29 cellular contexts compared by ENCODE assay signal in the genomic region with DNA sequence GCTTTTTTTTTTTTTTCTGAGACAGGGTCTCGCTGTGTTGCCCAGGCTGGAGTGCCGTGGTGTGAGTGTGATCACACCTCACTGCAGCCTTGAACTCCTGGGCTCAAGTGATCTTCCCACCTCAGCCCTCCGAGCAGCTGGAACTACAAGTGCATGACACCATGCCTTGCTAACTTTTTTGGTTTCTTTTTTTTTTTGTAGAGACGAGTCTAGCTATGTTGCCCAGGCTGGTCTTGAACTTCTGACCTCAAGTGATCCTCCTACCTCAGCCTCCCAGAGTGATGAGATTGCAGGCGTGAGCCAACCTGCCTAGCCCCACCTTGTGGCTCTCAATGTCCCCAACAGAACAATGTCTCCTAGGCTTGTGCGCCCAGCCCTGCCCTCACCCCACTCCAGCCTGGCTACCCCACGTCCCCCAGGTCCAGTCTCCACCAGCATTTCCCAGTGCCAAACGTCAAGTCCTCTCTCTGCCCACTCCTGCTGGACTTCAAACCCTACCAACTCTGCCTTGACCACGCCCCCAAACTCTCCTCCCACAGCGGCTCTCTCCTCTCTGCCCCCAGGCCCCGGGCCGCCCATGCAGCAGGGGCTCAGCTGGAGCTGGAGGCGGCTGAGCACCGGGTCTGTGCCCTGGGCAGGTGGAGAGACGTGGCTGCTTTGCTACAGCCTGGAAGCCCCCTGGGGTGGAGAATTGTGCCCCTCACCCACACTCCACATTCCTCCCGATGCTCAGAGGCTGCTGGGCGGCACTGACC. TPM values are rescaled to one million over a fixed set of nuclear protein-coding genes. Genes with fewer than 3 reads are reported as not detected.
DNase-seq lines count a peak whose midpoint lies in the region; ATAC-seq and TF ChIP-seq lines count a peak whose summit lies in the region.
"Had no signal": no experiment of that assay in that cellular context is flagged by ENCODE, and none has a peak within 500 bp of the region (broad histone marks: within the 10 kb centered on the region; RNA-seq: fewer than 3 reads in every experiment).

No MANE protein-coding gene starts in this region.

- H3K79me1 ChIP-seq in H9 (ENCODE audit: insufficient read depth, low read depth, low read length, poor library complexity, severe bottlenecking), result no peaks in the 10 kb centered on the region

- H2BK12ac ChIP-seq in H9 (ENCODE audit: insufficient read length, low read depth, low read length), result no peak overlapping the region

- H3K56ac ChIP-seq in H9 (ENCODE audit: insufficient read length, low read depth, low read length), result no peak overlapping the region

- no peak overlapping the region for H3K18ac ChIP-seq in H9 (ENCODE audit: insufficient read length, low read depth, low read length)

- no peak overlapping the region for H4K8ac ChIP-seq in H9 (replicated peaks; ENCODE audit: insufficient read length, low read depth, low read length)

- no peak overlapping the region for H2BK20ac ChIP-seq in H9 (ENCODE audit: low read depth, low read length, poor library complexity, severe bottlenecking)

- H2BK15ac ChIP-seq in H9 (ENCODE audit: low read depth, low read length), result no peak overlapping the region

- no CpG with 5 or more reads among the region's 17 CpGs for WGBS in H9 (ENCODE audit: extremely low coverage, insufficient read length, low lambda C conversion rate)
- WGBS in body of pancreas, 2 donors, result 92 to 94% methylated on average over 12 to 16 of the region's 17 CpGs

- no peak overlapping the region for H3T11ph ChIP-seq in H9 (ENCODE audit: low read length)

- H3K27me3 ChIP-seq in H9 (ENCODE audit: insufficient read depth, low read length), result no peaks in the 10 kb centered on the region
- H3K27me3 ChIP-seq in body of pancreas, result no peaks in the 10 kb centered on the region
- H3K27me3 ChIP-seq in osteoblast (ENCODE audit: insufficient read depth, low read length), result no peaks in the 10 kb centered on the region
- H3K27me3 ChIP-seq: breast epithelium, testis, uterus had no signal

- no peaks in the 10 kb centered on the region for H3K79me2 ChIP-seq in H9 (ENCODE audit: insufficient read depth, low read length)
- H3K79me2 ChIP-seq in osteoblast (ENCODE audit: insufficient read depth, low read length), result no peaks in the 10 kb centered on the region

- H3K4me3 ChIP-seq in body of pancreas (no peak overlapping the region), osteoblast (ENCODE audit: insufficient read depth, low read length) (no peak overlapping the region)
- H3K4me3 ChIP-seq: breast epithelium, testis, uterus had no signal

- intact Hi-C loops in body of pancreas (cut with DNase I), result no loop called here

- H4K20me1 ChIP-seq in H9 (ENCODE audit: control insufficient read depth, insufficient read depth, insufficient read length) (no peaks in the 10 kb centered on the region), osteoblast (ENCODE audit: insufficient read depth, low read length) (no peaks in the 10 kb centered on the region)

- no peak for TF ChIP-seq CTCF in H9 (conservative IDR thresholded peaks at IDR 0.05)
- TF ChIP-seq CTCF in body of pancreas (IDR thresholded peaks at IDR 0.05), result no peak
- no peak for TF ChIP-seq CTCF in osteoblast (IDR thresholded peaks at IDR 0.05; ENCODE audit: extremely low read depth, low read depth, low read length)

- H3K4ac ChIP-seq in H9 (ENCODE audit: low read depth, low read length), result no peak overlapping the region

- H3K4me2 ChIP-seq in H9 (ENCODE audit: insufficient read depth, insufficient read length, low read length) (no peak overlapping the region), osteoblast (ENCODE audit: insufficient read depth, low read length) (no peak overlapping the region)

- no peaks in the 10 kb centered on the region for H3K9me3 Mint-ChIP-seq in activated naive CD4-positive, alpha-beta T cell treated with anti-CD3 and anti-CD28 coated beads, Interleukin-2, amount 10 ng/mL, durations not matched to agents 7 days and 5 days
- H3K9me3 Mint-ChIP-seq in activated naive CD4-positive, alpha-beta T cell treated with anti-CD3 and anti-CD28 coated beads, Interleukin-2, amount 50 U/mL, for 72 hours, result no peaks in the 10 kb centered on the region
- no peaks in the 10 kb centered on the region; a peak in 1 of 5 replicates for H3K9me3 Mint-ChIP-seq in H9
- H3K9me3 Mint-ChIP-seq: activated T-helper 1 cell treated with anti-CD3 and anti-CD28 coated beads, Interleukin-12 subunit alpha, Interleukin-12 subunit beta, Interleukin-2, Interleukin-4 antibody, amounts not matched to agents 30 ng/mL and 10 ng/mL and 1 ng/mL, durations not matched to agents 14 hours and 24 hours and 36 hours; CD8-positive, alpha-beta memory T cell; HFFc6; natural killer cell treated with Interleukin-12 subunit alpha and Interleukin-12 subunit beta and Interleukin-15 and Interleukin-18, amount 100 ng/mL, for 72 hours had no signal

- no peaks in the 10 kb centered on the region for H3K9me3 ChIP-seq in H9 (ENCODE audit: control insufficient read depth, low read depth, low read length)
- H3K9me3 ChIP-seq in body of pancreas, result no peaks in the 10 kb centered on the region
- no peaks in the 10 kb centered on the region for H3K9me3 ChIP-seq in osteoblast (ENCODE audit: low read depth, low read length)
- H3K9me3 ChIP-seq: breast epithelium, testis, uterus had no signal

- H3K4me1 Mint-ChIP-seq in activated naive CD4-positive, alpha-beta T cell treated with anti-CD3 and anti-CD28 coated beads, Interleukin-2, amount 10 ng/mL, durations not matched to agents 7 days and 5 days, result no peaks in the 10 kb centered on the region
- peaks cover 0 to 3% of the 10 kb centered on the region in 2 experiments; a peak in 1 of 4 replicates for H3K4me1 Mint-ChIP-seq in H9
- H3K4me1 Mint-ChIP-seq: activated CD8-positive, alpha-beta memory T cell treated with anti-CD3 and anti-CD28 coated beads, Interleukin-2, amount 10 ng/mL, durations not matched to agents 7 days and 5 days; CD8-positive, alpha-beta memory T cell had no signal

- H3K4me3 Mint-ChIP-seq in activated naive CD4-positive, alpha-beta T cell treated with anti-CD3 and anti-CD28 coated beads, Interleukin-2, amount 10 ng/mL, durations not matched to agents 7 days and 5 days, result no peak overlapping the region
- peak overlapping the region in 1 of 2 experiments; percentile 29; a peak in 1 of 5 replicates for H3K4me3 Mint-ChIP-seq in H9
- H3K4me3 Mint-ChIP-seq: activated CD8-positive, alpha-beta memory T cell treated with anti-CD3 and anti-CD28 coated beads, Interleukin-2, amount 10 ng/mL, durations not matched to agents 7 days and 5 days; activated T-helper 1 cell treated with anti-CD3 and anti-CD28 coated beads, Interleukin-12 subunit alpha, Interleukin-12 subunit beta, Interleukin-2, Interleukin-4 antibody, amounts not matched to agents 30 ng/mL and 10 ng/mL and 1 ng/mL, durations not matched to agents 14 hours and 24 hours and 36 hours; CD8-positive, alpha-beta memory T cell; HFFc6; natural killer cell treated with Interleukin-12 subunit alpha and Interleukin-12 subunit beta and Interleukin-15 and Interleukin-18, amount 100 ng/mL, for 72 hours had no signal

- no peak overlapping the region for H2BK5ac ChIP-seq in H9 (ENCODE audit: insufficient read length, low read length)

- H4K5ac ChIP-seq in H9 (ENCODE audit: insufficient read length, low read depth, low read length), result no peak overlapping the region

- ATAC-seq in activated naive CD4-positive, alpha-beta T cell treated with anti-CD3 and anti-CD28 coated beads, Interleukin-2, amount 50 U/mL, for 72 hours, result no peak
- ATAC-seq in body of pancreas, result no peak
- no peak for ATAC-seq in GM18907 (IDR thresholded peaks at IDR 0.05; ENCODE audit: unreplicated experiment)
- ATAC-seq: activated CD8-positive, alpha-beta memory T cell treated with anti-CD3 and anti-CD28 coated beads, Interleukin-2, amount 10 ng/mL, durations not matched to agents 7 days and 5 days; left colon; natural killer cell treated with Interleukin-12 subunit alpha and Interleukin-12 subunit beta and Interleukin-15 and Interleukin-18, amount 100 ng/mL, for 72 hours had no signal

- H3K23me2 ChIP-seq in H9 (ENCODE audit: insufficient read length, low read depth, low read length, poor library complexity, severe bottlenecking), result no peaks in the 10 kb centered on the region

- H3K23ac ChIP-seq in H9 (ENCODE audit: insufficient read length, low read depth, low read length), result no peak overlapping the region

- no peak overlapping the region for H2BK120ac ChIP-seq in H9 (ENCODE audit: low read depth, low read length, poor library complexity, severe bottlenecking)

- no peak for TF ChIP-seq POLR2A in body of pancreas (IDR thresholded peaks at IDR 0.05)

- peaks cover 23% of the 10 kb centered on the region for H3K36me3 Mint-ChIP-seq in activated naive CD4-positive, alpha-beta T cell treated with anti-CD3 and anti-CD28 coated beads, Interleukin-2, amount 10 ng/mL, durations not matched to agents 7 days and 5 days
- no peaks in the 10 kb centered on the region for H3K36me3 Mint-ChIP-seq in activated naive CD4-positive, alpha-beta T cell treated with anti-CD3 and anti-CD28 coated beads, Interleukin-2, amount 50 U/mL, for 72 hours
- H3K36me3 Mint-ChIP-seq in H9 (ENCODE audit: insufficient read depth in 1 of 3, low read depth in 3 of 3), result peaks cover 0 to 6% (median 0%) of the 10 kb centered on the region in 3 experiments; a peak in 2 of 7 replicates
- H3K36me3 Mint-ChIP-seq: natural killer cell treated with Interleukin-12 subunit alpha and Interleukin-12 subunit beta and Interleukin-15 and Interleukin-18, amount 100 ng/mL, for 72 hours had no signal

- H3K14ac ChIP-seq in H9 (ENCODE audit: insufficient read depth, low read length), result no peak overlapping the region

- H3K36me3 ChIP-seq in body of pancreas (replicated peaks in 1 of 2; ENCODE audit: insufficient read depth in 1 of 2, low read depth in 2 of 2), result no peaks in the 10 kb centered on the region
- H3K36me3 ChIP-seq in osteoblast (ENCODE audit: insufficient read depth, low read length), result peaks cover 11% of the 10 kb centered on the region
- H3K36me3 ChIP-seq: breast epithelium, uterus had no signal

- H3K27ac ChIP-seq in H9 (ENCODE audit: insufficient read length, low read depth, low read length) (no peak overlapping the region), body of pancreas (peak overlapping the region in 3 of 4 donors; percentile 82 to 87 (median 82)), osteoblast (ENCODE audit: low read depth, low read length) (no peak overlapping the region)
- H3K27ac ChIP-seq: breast epithelium, RWPE1, testis, uterus had no signal

- H4K91ac ChIP-seq in H9 (ENCODE audit: insufficient read length, low read depth, low read length), result no peak overlapping the region

- no peak overlapping the region for H3K9ac ChIP-seq in H9 (ENCODE audit: extremely low read depth, insufficient read length, low read length)

- no peak overlapping the region for H2AFZ ChIP-seq in H9 (ENCODE audit: low read length)
- no peak overlapping the region for H2AFZ ChIP-seq in osteoblast (ENCODE audit: low read length)

- no peaks in the 10 kb centered on the region for H3K27me3 Mint-ChIP-seq in activated naive CD4-positive, alpha-beta T cell treated with anti-CD3 and anti-CD28 coated beads, Interleukin-2, amount 10 ng/mL, durations not matched to agents 7 days and 5 days
- no peaks in the 10 kb centered on the region for H3K27me3 Mint-ChIP-seq in H9 (ENCODE audit: low read depth)
- H3K27me3 Mint-ChIP-seq: activated CD8-positive, alpha-beta memory T cell treated with anti-CD3 and anti-CD28 coated beads, Interleukin-2, amount 10 ng/mL, durations not matched to agents 7 days and 5 days; CD8-positive, alpha-beta memory T cell; natural killer cell treated with Interleukin-12 subunit alpha and Interleukin-12 subunit beta and Interleukin-15 and Interleukin-18, amount 100 ng/mL, for 72 hours had no signal

- peak overlapping the region; percentile 58 for H3K27ac Mint-ChIP-seq in activated naive CD4-positive, alpha-beta T cell treated with anti-CD3 and anti-CD28 coated beads, Interleukin-2, amount 10 ng/mL, durations not matched to agents 7 days and 5 days
- no peak overlapping the region for H3K27ac Mint-ChIP-seq in activated naive CD4-positive, alpha-beta T cell treated with anti-CD3 and anti-CD28 coated beads, Interleukin-2, amount 50 U/mL, for 72 hours
- H3K27ac Mint-ChIP-seq in H9, result peak overlapping the region; percentile 45 to 67 (median 47); a peak in 4 of 7 replicates
- H3K27ac Mint-ChIP-seq: activated CD8-positive, alpha-beta memory T cell treated with anti-CD3 and anti-CD28 coated beads, Interleukin-2, amount 10 ng/mL, durations not matched to agents 7 days and 5 days; activated T-helper 1 cell treated with anti-CD3 and anti-CD28 coated beads, Interleukin-12 subunit alpha, Interleukin-12 subunit beta, Interleukin-2, Interleukin-4 antibody, amounts not matched to agents 30 ng/mL and 10 ng/mL and 1 ng/mL, durations not matched to agents 14 hours and 24 hours and 36 hours; HFFc6; natural killer cell treated with Interleukin-12 subunit alpha and Interleukin-12 subunit beta and Interleukin-15 and Interleukin-18, amount 100 ng/mL, for 72 hours had no signal

- DNase-seq in activated naive CD4-positive, alpha-beta T cell treated with anti-CD3 and anti-CD28 coated beads, Interleukin-2, amount 10 ng/mL, durations not matched to agents 7 days and 5 days, result no peak
- DNase-seq in activated naive CD4-positive, alpha-beta T cell treated with anti-CD3 and anti-CD28 coated beads, Interleukin-2, amount 50 U/mL, for 72 hours (ENCODE audit: low spot score in 2 of 2), result no peak
- DNase-seq in H9 (no peak), body of pancreas (peak in 1 of 4 donors; percentile 11), osteoblast (ENCODE audit: insufficient read length, low spot score, missing footprints) (peak; percentile 54), 8988T (no peak), NCI-H2029 (lab: John Stamatoyannopoulos, UW) (no peak)
- DNase-seq: activated CD4-positive, CD25-positive, alpha-beta regulatory T cell; activated CD8-positive, alpha-beta memory T cell treated with anti-CD3 and anti-CD28 coated beads, Interleukin-2, amount 10 ng/mL, durations not matched to agents 7 days and 5 days; activated naive CD4-positive, alpha-beta T cell treated with anti-CD3 and anti-CD28 coated beads, Interleukin-2, amount 50 U/mL, for 16 hours; amygdala; HFFc6; hippocampal formation; left colon; NCI-H1694; NCI-H2171; NCI-H510A; small intestine; stimulated activated naive CD4-positive, alpha-beta T cell treated with Interleukin-2 at 50 U/mL for 16 hours; testis; uterus had no signal

- no peak overlapping the region for H2AK5ac ChIP-seq in H9 (ENCODE audit: insufficient read length, low read length)

- H3K4me1 ChIP-seq in H9 (ENCODE audit: insufficient read depth, low read length) (no peaks in the 10 kb centered on the region), body of pancreas (peaks cover 28% of the 10 kb centered on the region), osteoblast (ENCODE audit: insufficient read depth, low read length) (no peaks in the 10 kb centered on the region)
- H3K4me1 ChIP-seq: breast epithelium, testis, uterus had no signal

- CTCF ChIA-PET in activated naive CD4-positive, alpha-beta T cell treated with anti-CD3 and anti-CD28 coated beads, Interleukin-2, amount 10 ng/mL, durations not matched to agents 7 days and 5 days (lab: Charles Lee), result no interaction called here

RNA-seq across cellular contexts. Expression of a gene that starts 18.9 kb away (rescaled TPM):
- under 1 TPM in 1 of 2 donors, not detected in 1; 0.66 TPM for total RNA-seq in activated naive CD4-positive, alpha-beta T cell treated with anti-CD3 and anti-CD28 coated beads, Interleukin-2, amount 50 U/mL, for 72 hours
- 1.4 and 2.1 TPM in 2 replicates for total RNA-seq in H9 (2021)
- 100 to 1,000 TPM; 247 to 584 TPM for total RNA-seq in body of pancreas
- total RNA-seq in osteoblast, result not detected in 2 replicates
- total RNA-seq: CD8-positive, alpha-beta memory T cell; LHCN-M2; osteocyte had no signal

RNA-seq across cellular contexts. Expression of a gene that starts 21.9 kb away (rescaled TPM):
- 10 to 100 TPM; 37.9 to 62.0 TPM for total RNA-seq in activated naive CD4-positive, alpha-beta T cell treated with anti-CD3 and anti-CD28 coated beads, Interleukin-2, amount 50 U/mL, for 72 hours
- total RNA-seq in H9 (2021), result 13.9 and 15.6 TPM in 2 replicates
- 10 to 100 TPM; 19.7 to 28.3 TPM for total RNA-seq in body of pancreas
- 20.3 and 22.4 TPM in 2 replicates for total RNA-seq in osteoblast

RNA-seq across cellular contexts. Expression of a gene that starts 51.3 kb away (rescaled TPM):
- 10 to 100 TPM; 50.0 to 66.4 TPM for total RNA-seq in activated naive CD4-positive, alpha-beta T cell treated with anti-CD3 and anti-CD28 coated beads, Interleukin-2, amount 50 U/mL, for 72 hours
- total RNA-seq in H9 (2021), result 99.7 and 102 TPM in 2 replicates
- total RNA-seq in body of pancreas, result 10 to 100 TPM; 29.0 to 44.9 TPM
- total RNA-seq in osteoblast, result 95.9 and 113 TPM in 2 replicates

Comparison
In these comparisons a context has a peak if more than half of its experiments do, and no peak if none do; other contexts are left out.
1. H3K27ac Mint-ChIP-seq: peak in activated naive CD4-positive, alpha-beta T cell treated with anti-CD3 and anti-CD28 coated beads, Interleukin-2, amount 10 ng/mL, durations not matched to agents 7 days and 5 days (single experiment) and H9 (3 of 3); none in activated naive CD4-positive, alpha-beta T cell treated with anti-CD3 and anti-CD28 coated beads, Interleukin-2, amount 50 U/mL, for 72 hours (0 of 2).
2. H3K27ac ChIP-seq: peak in body of pancreas (3 of 4); none in H9 (single experiment) and osteoblast (single experiment).
3. RNA of a gene that starts 18.9 kb away (total RNA-seq): 247 to 584 TPM in body of pancreas; 1.4 to 2.1 TPM in H9, 0.66 TPM in activated naive CD4-positive, alpha-beta T cell treated with anti-CD3 and anti-CD28 coated beads, Interleukin-2, amount 50 U/mL, for 72 hours and not detected in osteoblast; every median in the first group is over 10 times any median in the second.